Comparison of ENCODE assay signal across 10 cellular contexts in the genomic region with DNA sequence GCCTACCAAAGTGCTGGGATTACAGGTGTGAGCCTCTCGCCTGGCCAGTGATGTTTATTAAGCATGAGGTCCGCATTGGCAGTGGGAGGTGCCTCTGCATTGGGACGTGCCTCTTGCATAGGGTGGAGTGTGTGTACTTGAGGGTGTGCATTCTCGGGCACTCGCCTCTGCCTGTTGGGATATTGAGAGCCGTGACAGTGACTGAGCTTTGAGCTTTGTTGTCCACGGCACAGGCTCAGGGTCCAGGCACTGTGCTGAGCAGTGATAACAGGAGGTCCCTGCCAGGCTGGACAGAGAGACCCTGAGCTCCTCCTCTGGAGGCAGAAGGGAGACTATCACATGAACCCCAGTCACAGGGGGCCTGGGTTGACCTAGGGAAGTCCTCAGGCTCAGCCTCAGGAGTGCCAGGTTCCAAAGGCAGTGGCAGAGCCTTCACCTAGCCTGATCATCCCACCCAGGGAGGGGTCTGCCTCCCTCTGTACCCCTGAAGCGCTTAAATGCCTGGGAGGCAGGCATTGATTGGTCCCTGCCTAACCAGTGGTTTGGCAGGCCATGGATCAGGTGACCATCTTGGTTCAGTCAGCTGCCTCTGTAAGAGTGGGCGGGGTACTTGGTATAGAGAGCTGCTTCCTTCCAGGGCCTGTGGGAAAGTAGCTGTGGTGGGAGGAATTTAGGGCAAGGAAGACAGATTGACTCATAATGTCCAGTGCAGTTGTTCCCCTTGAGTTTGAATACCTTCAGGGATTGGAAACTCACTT.
A peak's percentile ranks its signal among the peaks of the same experiment; 100 is the strongest.
DNase-seq lines count a peak whose midpoint lies in the region; ATAC-seq and TF ChIP-seq lines count a peak whose summit lies in the region.
"Had no signal": no experiment of that assay in that cellular context is flagged by ENCODE, and none has a peak within 500 bp of the region (broad histone marks: within the 10 kb centered on the region; RNA-seq: fewer than 3 reads in every experiment).

No MANE protein-coding gene starts in this region.

- no peak for TF ChIP-seq CTCF in fibroblast of mammary gland (conservative IDR thresholded peaks at IDR 0.05; ENCODE audit: control insufficient read depth, insufficient read depth, low read depth, low read length)

- peak overlapping the region; percentile 61 for H2BK12ac ChIP-seq in trophoblast cell (ENCODE audit: low read length)

- H3K27ac ChIP-seq in SJCRH30 (no peak overlapping the region), trophoblast cell (ENCODE audit: low read depth, low read length) (no peak overlapping the region), mesendoderm (ENCODE audit: low read depth, low read length) (no peak overlapping the region)

- H3K79me2 ChIP-seq in trophoblast cell (ENCODE audit: control insufficient read depth, insufficient read depth, low read length, poor library complexity) (peaks cover 7% of the 10 kb centered on the region), mesendoderm (ENCODE audit: control insufficient read depth, insufficient read depth, low read length) (peaks cover 6% of the 10 kb centered on the region)

- H2AK5ac ChIP-seq in trophoblast cell (ENCODE audit: low read length) (peak overlapping the region; percentile 4), mesendoderm (ENCODE audit: low read length) (no peak overlapping the region)

- peak overlapping the region; percentile 5 for H4K91ac ChIP-seq in trophoblast cell (ENCODE audit: low read depth, low read length)

- H3K4me2 ChIP-seq in trophoblast cell (ENCODE audit: low read length) (no peak overlapping the region), mesendoderm (ENCODE audit: low read length) (no peak overlapping the region)

- H3K79me1 ChIP-seq in trophoblast cell (ENCODE audit: low read length) (peaks cover 25% of the 10 kb centered on the region), mesendoderm (ENCODE audit: low read length) (peaks cover 23% of the 10 kb centered on the region)

- H3K14ac ChIP-seq in trophoblast cell (ENCODE audit: low read length) = peak overlapping the region; percentile 33

- H2BK15ac ChIP-seq in mesendoderm (replicated peaks; ENCODE audit: low read depth) = no peak overlapping the region

- H3K9me3 ChIP-seq in SJCRH30 (replicated peaks) = no peaks in the 10 kb centered on the region
- peaks cover 3% of the 10 kb centered on the region for H3K9me3 ChIP-seq in trophoblast cell (ENCODE audit: insufficient read depth, low read depth, low read length)

- H3K4ac ChIP-seq in trophoblast cell (ENCODE audit: low read depth, low read length) = peak overlapping the region; percentile 25
- no peak overlapping the region for H3K4ac ChIP-seq in mesendoderm (ENCODE audit: low read depth, low read length)

- H2BK5ac ChIP-seq in trophoblast cell (ENCODE audit: low read depth, low read length, poor library complexity) = no peak overlapping the region
- no peak overlapping the region for H2BK5ac ChIP-seq in mesendoderm (ENCODE audit: low read length)

- H3K23ac ChIP-seq in trophoblast cell (ENCODE audit: low read length) (no peak overlapping the region), mesendoderm (ENCODE audit: low read length) (no peak overlapping the region)

- peak; percentile 54 for DNase-seq in H4 (ENCODE audit: low spot score)
- peak; percentile 25 to 39 for DNase-seq in SJCRH30
- DNase-seq in fibroblast of mammary gland (ENCODE audit: low read depth) = peak; percentile 85
- no peak for DNase-seq in trophoblast cell
- no peak for DNase-seq in SW 1271 (lab: John Stamatoyannopoulos, UW)
- no peak for DNase-seq in GF-D8 (lab: John Stamatoyannopoulos, UW)
- DNase-seq in mesendoderm = no peak
- DNase-seq: NCI-H524, T-helper 17 cell had no signal

- no CpG with 5 or more reads among the region's 9 CpGs for WGBS in trophoblast cell (ENCODE audit: extremely low coverage, insufficient coverage, insufficient read length)
- WGBS in mesendoderm (ENCODE audit: extremely low coverage, insufficient coverage, low lambda C conversion rate) = no CpG with 5 or more reads among the region's 9 CpGs

- H4K12ac ChIP-seq in trophoblast cell (ENCODE audit: low read depth, low read length) = no peak overlapping the region

- H3K4me1 ChIP-seq in SJCRH30 (peaks cover 6% of the 10 kb centered on the region), trophoblast cell (ENCODE audit: control insufficient read depth in 1 of 2, insufficient read depth in 2 of 2, low read length in 2 of 2) (peaks cover 31 to 36% of the 10 kb centered on the region in 2 experiments), mesendoderm (ENCODE audit: control insufficient read depth, low read depth, low read length) (peaks cover 4% of the 10 kb centered on the region)

- H3K56ac ChIP-seq in mesendoderm (ENCODE audit: low read length) = no peak overlapping the region

- H4K5ac ChIP-seq in mesendoderm (ENCODE audit: low read length) = no peak overlapping the region

- H2AFZ ChIP-seq in trophoblast cell (ENCODE audit: insufficient read depth, low read length, poor library complexity) = peak overlapping the region; percentile 53

- H4K8ac ChIP-seq in trophoblast cell (ENCODE audit: low read depth, low read length) = peak overlapping the region; percentile 47
- H4K8ac ChIP-seq in mesendoderm (ENCODE audit: low read depth, low read length) = no peak overlapping the region

- ATAC-seq in GM21825 (IDR thresholded peaks at IDR 0.05; ENCODE audit: unreplicated experiment) = no peak
- ATAC-seq: T-helper 17 cell had no signal

- H3K36me3 ChIP-seq in SJCRH30 (no peaks in the 10 kb centered on the region), trophoblast cell (ENCODE audit: control insufficient read depth in 1 of 2, insufficient read depth in 2 of 2, low read length in 2 of 2) (peaks cover 8 to 17% of the 10 kb centered on the region in 2 experiments), mesendoderm (ENCODE audit: control insufficient read depth, insufficient read depth, low read length) (no peaks in the 10 kb centered on the region)

- H2BK120ac ChIP-seq in trophoblast cell (ENCODE audit: insufficient read depth, low read length, poor library complexity) (no peak overlapping the region), mesendoderm (ENCODE audit: low read depth, low read length) (no peak overlapping the region)

- no peak overlapping the region for H3K9ac ChIP-seq in trophoblast cell (ENCODE audit: low read length)
- no peak overlapping the region for H3K9ac ChIP-seq in mesendoderm (ENCODE audit: low read length)

- H3K27me3 ChIP-seq in SJCRH30 (peaks cover 23% of the 10 kb centered on the region), trophoblast cell (ENCODE audit: insufficient read depth, low read length) (no peaks in the 10 kb centered on the region), mesendoderm (ENCODE audit: insufficient read depth, low read length, poor library complexity) (no peaks in the 10 kb centered on the region)

- no peak overlapping the region for H3K4me3 ChIP-seq in SJCRH30
- no peak overlapping the region for H3K4me3 ChIP-seq in fibroblast of mammary gland (ENCODE audit: control insufficient read depth, low read depth, low read length)
- no peak overlapping the region for H3K4me3 ChIP-seq in trophoblast cell (ENCODE audit: low read depth, low read length)
- H3K4me3 ChIP-seq in mesendoderm (ENCODE audit: low read length) = no peak overlapping the region

- H3K18ac ChIP-seq in trophoblast cell (ENCODE audit: low read length) (peak overlapping the region; percentile 16), mesendoderm (ENCODE audit: low read length) (no peak overlapping the region)

Comparison
In these comparisons a context has a peak if more than half of its experiments do, and no peak if none do; other contexts are left out.
1. DNase-seq: peak in H4 (single experiment), SJCRH30 (2 of 2) and fibroblast of mammary gland (single experiment); none in trophoblast cell (0 of 2), SW 1271 (0 of 2), GF-D8 (single experiment) and mesendoderm (single experiment).